In genomic region chr2:44167311-44167907, GRCh38 we compare ENCODE assay signal across 8 cellular contexts. TPM values are rescaled to one million over a fixed set of nuclear protein-coding genes. Genes with fewer than 3 reads are reported as not detected.
DNase-seq lines count a peak whose midpoint lies in the region; ATAC-seq and TF ChIP-seq lines count a peak whose summit lies in the region.

No MANE protein-coding gene starts in this region.

- TSS peak; percentile 90 for BruUV-seq in Caco-2 (replicated peaks; lab: Mats Ljungman, UMichigan)

- H3K36me3 ChIP-seq in Caco-2 (ENCODE audit: control insufficient read depth, insufficient read depth, low read length) (no peaks in the 10 kb centered on the region), NT2/D1 (ENCODE audit: insufficient read depth, insufficient read length, low read length) (no peaks in the 10 kb centered on the region), endocrine pancreas (ENCODE audit: control insufficient read depth, insufficient read depth, low read length) (no peaks in the 10 kb centered on the region)

- CTCF ChIA-PET in Caco-2 (lab: Charles Lee), result interaction anchor here (0.6 to 2.1 kb wide), 4 partner anchors 59 to 124 kb away, joined by 6 to 8 read pairs (median 6); no protein-coding TSS in a partner anchor

- H3K4me1 ChIP-seq in Caco-2, result peaks cover 6% of the 10 kb centered on the region; the same call in 1 of the 2 replicates
- H3K4me1 ChIP-seq in NT2/D1 (ENCODE audit: insufficient read depth, insufficient read length), result no peaks in the 10 kb centered on the region
- H3K4me1 ChIP-seq in endocrine pancreas (ENCODE audit: control insufficient read depth, insufficient read depth, low read length), result peaks cover 17% of the 10 kb centered on the region

- H3K9me3 ChIP-seq in Caco-2 (no peaks in the 10 kb centered on the region), NT2/D1 (ENCODE audit: insufficient read depth, low read length) (peaks cover 25% of the 10 kb centered on the region), endocrine pancreas (ENCODE audit: control insufficient read depth, low read length) (no peaks in the 10 kb centered on the region)

- TF ChIP-seq CTCF in Caco-2 (IDR thresholded peaks at IDR 0.05; ENCODE audit: insufficient read depth in 1 of 2, low read depth in 1 of 2, low read length in 1 of 2, severe bottlenecking in 1 of 2, unreplicated experiment in 1 of 2), result no peak
- TF ChIP-seq CTCF in osteocyte (IDR thresholded peaks at IDR 0.05), result no peak

- H3K4me1 Mint-ChIP-seq in Caco-2 (ENCODE audit: low read depth, unreplicated experiment), result peaks cover 22% of the 10 kb centered on the region
- peaks cover 21% of the 10 kb centered on the region for H3K4me1 Mint-ChIP-seq in osteocyte (ENCODE audit: unreplicated experiment)

- H3K4me3 Mint-ChIP-seq in Caco-2 (ENCODE audit: unreplicated experiment) (peak overlapping the region; percentile 97), osteocyte (ENCODE audit: unreplicated experiment) (peak overlapping the region; percentile 92)

- DNase-seq in Caco-2 (no peak), NT2/D1 (ENCODE audit: low read depth, low spot score) (no peak), osteocyte (ENCODE audit: extremely low spot score, unreplicated experiment) (no peak), NCI-H1092 treated with DMSO at 0.1 percent for 48 hours (lab: John Stamatoyannopoulos, UW) (no peak), glomerular visceral epithelial cell (ENCODE audit: extremely low spot score) (no peak), inferior parietal cortex (ENCODE audit: extremely low spot score) (no peak)

- H3K27ac Mint-ChIP-seq in Caco-2 (ENCODE audit: unreplicated experiment) (peak overlapping the region; percentile 98), osteocyte (ENCODE audit: unreplicated experiment) (peak overlapping the region; percentile 99)

- H3K4me3 ChIP-seq in Caco-2 (ENCODE audit: low read depth, low read length) (peak overlapping the region; percentile 41), NT2/D1 (ENCODE audit: insufficient read length, low read depth) (peak overlapping the region; percentile 36), endocrine pancreas (ENCODE audit: control insufficient read depth, insufficient read depth, low read length) (peak overlapping the region; percentile 78)

- H3K27me3 ChIP-seq in Caco-2 (replicated peaks; ENCODE audit: control insufficient read depth, insufficient read depth, low read length) (no peaks in the 10 kb centered on the region), NT2/D1 (ENCODE audit: insufficient read depth, insufficient read length) (no peaks in the 10 kb centered on the region), endocrine pancreas (ENCODE audit: control insufficient read depth, insufficient read depth, low read length) (no peaks in the 10 kb centered on the region)

- no peak for ATAC-seq in GM21825 (IDR thresholded peaks at IDR 0.05; ENCODE audit: unreplicated experiment)

- H3K9ac ChIP-seq in NT2/D1 (ENCODE audit: insufficient read length, low read depth) (no peak overlapping the region), endocrine pancreas (ENCODE audit: control insufficient read depth, insufficient read depth, low read length) (peak overlapping the region; percentile 30)

- peaks cover 37% of the 10 kb centered on the region for H3K36me3 Mint-ChIP-seq in Caco-2 (ENCODE audit: insufficient read depth, unreplicated experiment)
- H3K36me3 Mint-ChIP-seq in osteocyte (ENCODE audit: unreplicated experiment), result no peaks in the 10 kb centered on the region

- POLR2A ChIA-PET in Caco-2 (lab: Charles Lee), result interaction anchor here (0.8 to 2.0 kb wide), 3 partner anchors 79 to 724 kb away, joined by 4 to 9 read pairs (median 8); partner anchors contain the start of genes CAMKMT and PREPL

- no peaks in the 10 kb centered on the region for H3K9me3 Mint-ChIP-seq in Caco-2 (ENCODE audit: unreplicated experiment)
- H3K9me3 Mint-ChIP-seq in osteocyte (ENCODE audit: unreplicated experiment), result no peaks in the 10 kb centered on the region

- intact Hi-C loops in Caco-2 (cut with micrococcal nuclease; ENCODE audit: unreplicated experiment), result loop anchor here (5.0 kb wide), 4 partner anchors 40 to 170 kb away; partner anchors contain the start of gene LRPPRC

- H3K27me3 Mint-ChIP-seq in Caco-2 (ENCODE audit: insufficient read depth, unreplicated experiment) (no peaks in the 10 kb centered on the region), osteocyte (ENCODE audit: unreplicated experiment) (no peaks in the 10 kb centered on the region)

RNA-seq across cellular contexts. Expression of gene PPM1B, which starts 1.3 kb away (rescaled TPM):
- 82.9 and 85.4 TPM in 2 replicates for total RNA-seq in Caco-2 (2022)
- total RNA-seq in osteocyte, result 36.2 and 39.6 TPM in 2 replicates
